In genomic region chr17:65627892-65628622, GRCh38 we compare ENCODE assay signal across 8 cellular contexts.
A peak's percentile ranks its signal among the peaks of the same experiment; 100 is the strongest.
DNase-seq lines count a peak whose midpoint lies in the region; ATAC-seq, FAIRE-seq and TF ChIP-seq lines count a peak whose summit lies in the region.

No MANE protein-coding gene starts in this region.

- H3K9me3 ChIP-seq in colonic mucosa (no peaks in the 10 kb centered on the region), pancreas (no peaks in the 10 kb centered on the region)

- no peaks in the 10 kb centered on the region for H3K36me3 ChIP-seq in colonic mucosa
- H3K36me3 ChIP-seq in pancreas = no peaks in the 10 kb centered on the region

- H3K27ac ChIP-seq in colonic mucosa (peak overlapping the region; percentile 8), pancreas (no peak overlapping the region)

- H3K4me1 ChIP-seq in colonic mucosa (peaks cover 3% of the 10 kb centered on the region), pancreas (peaks cover 0 to 8% (median 1%) of the 10 kb centered on the region in 3 donors)

- H3K9ac ChIP-seq in colonic mucosa (ENCODE audit: low read depth in 2 of 2, low read length in 2 of 2) = peak overlapping the region in 1 of 2 donors; percentile 38

- H3K27me3 ChIP-seq in colonic mucosa (no peaks in the 10 kb centered on the region), pancreas (no peaks in the 10 kb centered on the region)

- DNase-seq in Daoy (ENCODE audit: low read depth) (peak; percentile 77), NCI-H2196 treated with DMSO at 0.1 percent for 48 hours (lab: John Stamatoyannopoulos, UW; ENCODE audit: unreplicated experiment) (peak; percentile 55), colonic mucosa (peak; percentile 79), pancreas (peak in 3 of 6 donors; percentile 14 to 63 (median 36)), NOMO-1 treated with DMSO at 0.1 percent for 48 hours (lab: John Stamatoyannopoulos, UW; ENCODE audit: unreplicated experiment) (no peak), erythroblast (lab: John Stamatoyannopoulos, UW) (no peak), UCSD-AML1 (lab: John Stamatoyannopoulos, UW; ENCODE audit: unreplicated experiment) (no peak)

- no peak for TF ChIP-seq CTCF in colonic mucosa (IDR thresholded peaks at IDR 0.05)
- TF ChIP-seq CTCF in pancreas (IDR thresholded peaks at IDR 0.05) = no peak

- intact Hi-C loops in colonic mucosa (cut with DNase I) (loop anchor here (10.0 kb wide), 1 partner anchor 353 kb away; no protein-coding TSS in a partner anchor), pancreas (cut with DNase I) (no loop called here)

- no peak for TF ChIP-seq POLR2A in erythroblast (IDR thresholded peaks at IDR 0.05; ENCODE audit: low read length)

- no peak overlapping the region for H3K4me3 ChIP-seq in colonic mucosa
- no peak overlapping the region for H3K4me3 ChIP-seq in pancreas

- FAIRE-seq in pancreas (lab: Jason Lieb, UNC) = peak; percentile 45

- 63 to 67% methylated on average over 16 of the region's 16 CpGs for WGBS in pancreas, 2 donors

- ATAC-seq in pancreas (peak; percentile 55 to 95 (median 80)), HG02571 (IDR thresholded peaks at IDR 0.05; ENCODE audit: unreplicated experiment) (no peak)

Comparison
In these comparisons a context has a peak if more than half of its experiments do, and no peak if none do; other contexts are left out.
1. DNase-seq: peak in Daoy (single experiment), NCI-H2196 treated with DMSO at 0.1 percent for 48 hours (single experiment) and colonic mucosa (single experiment); none in NOMO-1 treated with DMSO at 0.1 percent for 48 hours (single experiment), erythroblast (0 of 2) and UCSD-AML1 (single experiment).